In genomic region chr20:19260412-19261090, GRCh38 we compare ENCODE assay signal across 15 cellular contexts. TPM values are rescaled to one million over a fixed set of nuclear protein-coding genes. Genes with fewer than 3 reads are reported as not detected.
A peak's percentile ranks its signal among the peaks of the same experiment; 100 is the strongest.
DNase-seq lines count a peak whose midpoint lies in the region; ATAC-seq and TF ChIP-seq lines count a peak whose summit lies in the region.
"Had no signal": no experiment of that assay in that cellular context is flagged by ENCODE, and none has a peak within 500 bp of the region (broad histone marks: within the 10 kb centered on the region; RNA-seq: fewer than 3 reads in every experiment).

No MANE protein-coding gene starts in this region.

- H3K36me3 ChIP-seq in osteoblast (ENCODE audit: insufficient read depth, low read length) = no peaks in the 10 kb centered on the region

- no peaks in the 10 kb centered on the region for H4K20me1 ChIP-seq in osteoblast (ENCODE audit: insufficient read depth, low read length)

- H3K9me3 ChIP-seq in osteoblast (ENCODE audit: low read depth, low read length) = no peaks in the 10 kb centered on the region

- peak; percentile 77 for DNase-seq in EL
- DNase-seq in MV-4-11 (lab: John Stamatoyannopoulos, UW) = peak; percentile 73
- peak; percentile 55 for DNase-seq in fibroblast of villous mesenchyme (ENCODE audit: low read depth)
- no peak for DNase-seq in stimulated activated CD4-positive, alpha-beta T cell treated with anti-CD3 and anti-CD28 coated beads, Interleukin-1b, Interleukin-23, amount 100 ng/mL, for 48 hours
- DNase-seq in osteoblast (ENCODE audit: insufficient read length, low spot score, missing footprints) = no peak
- no peak for DNase-seq in NCI-H2196 (lab: John Stamatoyannopoulos, UW; ENCODE audit: unreplicated experiment)
- DNase-seq in NCI-H1694 treated with DMSO at 0.1 percent for 48 hours (lab: John Stamatoyannopoulos, UW) = no peak
- DNase-seq: activated B cell treated with CpG ODN at 0.5 μM for 24 hours; activated T-cell treated with anti-CD3 and anti-CD28 coated beads, Interleukin-2, amount 50 U/mL, for 72 hours; GOT3; NCI-H1436 treated with DMSO at 0.1 percent for 48 hours; occipital lobe; stimulated activated naive CD8-positive, alpha-beta T cell treated with anti-CD3 and anti-CD28 coated beads, Interleukin-15, amount 100 ng/mL, for 72 hours had no signal

- TF ChIP-seq CTCF in fibroblast of villous mesenchyme (IDR thresholded peaks at IDR 0.05; ENCODE audit: insufficient read depth, low read depth, low read length) (no peak), osteoblast (IDR thresholded peaks at IDR 0.05; ENCODE audit: extremely low read depth, low read depth, low read length) (no peak)

- no peak overlapping the region for H3K4me3 ChIP-seq in fibroblast of villous mesenchyme (ENCODE audit: low read depth, low read length)
- no peak overlapping the region for H3K4me3 ChIP-seq in osteoblast (ENCODE audit: insufficient read depth, low read length)

- peak; percentile 64 for ATAC-seq in GM21529 (IDR thresholded peaks at IDR 0.05; ENCODE audit: unreplicated experiment)
- ATAC-seq: Panc1; stimulated activated naive CD8-positive, alpha-beta T cell treated with anti-CD3 and anti-CD28 coated beads, Interleukin-15, amount 100 ng/mL, for 72 hours had no signal

- H3K4me2 ChIP-seq in osteoblast (ENCODE audit: insufficient read depth, low read length) = no peak overlapping the region

- no peak overlapping the region for H3K27ac ChIP-seq in osteoblast (ENCODE audit: low read depth, low read length)

- H2AFZ ChIP-seq in osteoblast (ENCODE audit: low read length) = no peak overlapping the region

- no peaks in the 10 kb centered on the region for H3K79me2 ChIP-seq in osteoblast (ENCODE audit: insufficient read depth, low read length)

- no peaks in the 10 kb centered on the region for H3K4me1 ChIP-seq in osteoblast (ENCODE audit: insufficient read depth, low read length)

- H3K27me3 ChIP-seq in osteoblast (ENCODE audit: insufficient read depth, low read length) = no peaks in the 10 kb centered on the region

RNA-seq across cellular contexts. Expression of gene SLC24A3, which starts 48.1 kb away (rescaled TPM):
- 0.86 and 4.2 TPM in 2 replicates for total RNA-seq in fibroblast of villous mesenchyme
- total RNA-seq in osteoblast = 0.29 and 1.1 TPM in 2 replicates
- total RNA-seq: activated B cell treated with CpG ODN at 0.5 μM for 24 hours had no signal

Comparison
In these comparisons a context has a peak if more than half of its experiments do, and no peak if none do; other contexts are left out.
1. DNase-seq: peak in EL (single experiment), MV-4-11 (single experiment) and fibroblast of villous mesenchyme (single experiment); none in stimulated activated CD4-positive, alpha-beta T cell treated with anti-CD3 and anti-CD28 coated beads, Interleukin-1b, Interleukin-23, amount 100 ng/mL, for 48 hours (single experiment), osteoblast (single experiment), NCI-H2196 (single experiment) and NCI-H1694 treated with DMSO at 0.1 percent for 48 hours (single experiment).